Comparison of ENCODE assay signal across 8 cellular contexts in the genomic region with DNA sequence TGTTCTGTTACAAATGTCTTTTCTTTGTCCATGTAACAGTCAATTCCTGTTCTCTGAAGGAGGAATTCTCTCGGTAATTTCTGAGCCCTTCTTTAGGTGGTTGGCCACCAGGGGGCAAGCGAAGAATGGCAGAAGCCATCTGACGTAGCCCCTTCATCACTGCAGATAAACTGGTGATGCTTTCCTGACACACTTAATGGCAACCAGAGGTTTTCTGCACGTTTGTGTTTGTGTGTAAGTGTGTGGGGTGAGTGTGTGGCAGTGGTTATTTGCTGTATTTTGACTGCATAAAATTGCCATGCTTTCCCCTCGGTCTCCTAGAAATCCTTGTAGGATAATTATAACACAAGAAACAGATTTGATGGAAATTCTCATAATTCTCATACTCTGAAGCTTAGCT.
DNase-seq lines count a peak whose midpoint lies in the region; ATAC-seq and TF ChIP-seq lines count a peak whose summit lies in the region.

No MANE protein-coding gene starts in this region.

- no peaks in the 10 kb centered on the region for H3K79me2 ChIP-seq in osteoblast (ENCODE audit: insufficient read depth, low read length)

- H3K4me2 ChIP-seq in osteoblast (ENCODE audit: insufficient read depth, low read length), result no peak overlapping the region

- H3K27ac ChIP-seq in foreskin keratinocyte, result no peak overlapping the region
- no peak overlapping the region for H3K27ac ChIP-seq in osteoblast (ENCODE audit: low read depth, low read length)
- H3K27ac ChIP-seq in transverse colon, result no peak overlapping the region

- TF ChIP-seq CTCF in foreskin keratinocyte (conservative IDR thresholded peaks at IDR 0.05), result peak; percentile 92
- TF ChIP-seq CTCF in osteoblast (IDR thresholded peaks at IDR 0.05; ENCODE audit: extremely low read depth, low read depth, low read length), result peak; percentile 83
- TF ChIP-seq CTCF in transverse colon (IDR thresholded peaks at IDR 0.05), result peak; percentile 78 to 86 (median 85)

- H3K9me3 Mint-ChIP-seq in activated T-helper 17 cell treated with anti-CD3 and anti-CD28 coated beads, Interleukin-2, amount 50 U/mL, for 72 hours, result no peaks in the 10 kb centered on the region

- peak; percentile 81 for DNase-seq in AG20443 (ENCODE audit: low spot score)
- peak in 61 of 76 experiments; percentile 1 to 71 (median 33) for DNase-seq in HUDEP-2 (lab: John Stamatoyannopoulos, UW; ENCODE audit: unreplicated experiment in 76 of 76)
- DNase-seq in RKO (ENCODE audit: low spot score), result peak; percentile 73
- DNase-seq in foreskin keratinocyte, result peak in 1 of 2 donors; percentile 45
- no peak for DNase-seq in osteoblast (ENCODE audit: insufficient read length, low spot score, missing footprints)
- peak; percentile 81 for DNase-seq in transverse colon

- H3K36me3 ChIP-seq in osteoblast (ENCODE audit: insufficient read depth, low read length) (no peaks in the 10 kb centered on the region), transverse colon (no peaks in the 10 kb centered on the region)

- H3K27me3 ChIP-seq in foreskin keratinocyte, result no peaks in the 10 kb centered on the region
- no peaks in the 10 kb centered on the region for H3K27me3 ChIP-seq in osteoblast (ENCODE audit: insufficient read depth, low read length)
- no peaks in the 10 kb centered on the region for H3K27me3 ChIP-seq in transverse colon

- H3K27ac Mint-ChIP-seq in activated T-helper 17 cell treated with anti-CD3 and anti-CD28 coated beads, Interleukin-2, amount 50 U/mL, for 72 hours, result no peak overlapping the region

- no peaks in the 10 kb centered on the region for H3K4me1 ChIP-seq in foreskin keratinocyte
- no peaks in the 10 kb centered on the region for H3K4me1 ChIP-seq in osteoblast (ENCODE audit: insufficient read depth, low read length)
- no peaks in the 10 kb centered on the region for H3K4me1 ChIP-seq in transverse colon

- no peak for TF ChIP-seq EP300 in transverse colon (IDR thresholded peaks at IDR 0.05; ENCODE audit: low read depth)

- 0 to 21% methylated on average over 3 to 5 of the region's 5 CpGs for WGBS in transverse colon (ENCODE audit: low coverage in 1 of 2), 2 donors

- ATAC-seq in GM18858 (IDR thresholded peaks at IDR 0.05; ENCODE audit: unreplicated experiment) (peak; percentile 50), foreskin keratinocyte (peak; percentile 77)
- ATAC-seq in activated T-helper 17 cell treated with anti-CD3 and anti-CD28 coated beads, Interleukin-2, amount 50 U/mL, for 72 hours (replicated peaks), result peak; percentile 51

- H3K4me3 ChIP-seq in osteoblast (ENCODE audit: insufficient read depth, low read length) (no peak overlapping the region), transverse colon (no peak overlapping the region)

- no peaks in the 10 kb centered on the region for H4K20me1 ChIP-seq in osteoblast (ENCODE audit: insufficient read depth, low read length)

- no peaks in the 10 kb centered on the region for H3K4me1 Mint-ChIP-seq in activated T-helper 17 cell treated with anti-CD3 and anti-CD28 coated beads, Interleukin-2, amount 50 U/mL, for 72 hours

- H3K9me3 ChIP-seq in osteoblast (ENCODE audit: low read depth, low read length), result no peaks in the 10 kb centered on the region
- no peaks in the 10 kb centered on the region for H3K9me3 ChIP-seq in transverse colon

- H3K36me3 Mint-ChIP-seq in activated T-helper 17 cell treated with anti-CD3 and anti-CD28 coated beads, Interleukin-2, amount 50 U/mL, for 72 hours (ENCODE audit: low read depth), result no peaks in the 10 kb centered on the region

- H3K4me3 Mint-ChIP-seq in activated T-helper 17 cell treated with anti-CD3 and anti-CD28 coated beads, Interleukin-2, amount 50 U/mL, for 72 hours, result no peak overlapping the region

- in situ Hi-C loops in transverse colon (cut with MboI; ENCODE audit: low pct_ligation_motif_present in 1 of 4, low pct_unique_long_range_greater_than_20kb in 1 of 4, low sequenced_read_pairs in 3 of 4), result loop anchor here in 1 of 4 donors (5.0 kb wide), 1 partner anchor 322 kb away; no protein-coding TSS in a partner anchor

- peaks cover 11% of the 10 kb centered on the region for H3K27me3 Mint-ChIP-seq in activated T-helper 17 cell treated with anti-CD3 and anti-CD28 coated beads, Interleukin-2, amount 50 U/mL, for 72 hours

- no peak overlapping the region for H2AFZ ChIP-seq in osteoblast (ENCODE audit: low read length)

- TF ChIP-seq POLR2A in transverse colon (IDR thresholded peaks at IDR 0.05), result no peak

- intact Hi-C loops in transverse colon (cut with DNase I; ENCODE audit: low total_unique reads), result loop anchor here (2.0 kb wide), 1 partner anchor 328 kb away; no protein-coding TSS in a partner anchor
